ENCODE assay signal across 24 cellular contexts in the genomic region with DNA sequence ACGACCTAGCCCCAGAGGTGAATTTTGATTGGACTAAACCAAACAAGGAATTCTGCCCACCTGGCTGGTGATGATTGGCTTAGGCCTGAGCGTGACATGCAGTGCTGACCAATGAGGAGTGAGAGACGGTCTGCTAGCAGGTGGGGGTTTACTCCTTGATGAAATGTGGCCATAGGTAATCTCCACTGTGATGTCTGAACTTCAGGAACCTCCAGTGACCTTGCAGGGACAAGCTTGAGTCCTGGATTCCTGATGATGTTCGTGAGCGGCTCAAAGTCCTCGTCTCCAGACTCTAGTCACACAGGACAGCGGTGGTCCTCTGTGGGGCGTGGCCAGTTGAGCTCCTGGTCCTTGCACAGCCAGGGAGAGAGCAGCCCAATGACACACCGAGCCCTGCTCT. TPM values are rescaled to one million over a fixed set of nuclear protein-coding genes. Genes with fewer than 3 reads are reported as not detected.
"Had no signal": no experiment of that assay in that cellular context is flagged by ENCODE, and none has a peak within 500 bp of the region (broad histone marks: within the 10 kb centered on the region; RNA-seq: fewer than 3 reads in every experiment).

No MANE protein-coding gene starts in this region.

- ATAC-seq: activated CD4-positive, alpha-beta T cell treated with anti-CD3 and anti-CD28 coated beads for 36 hours; left cardiac atrium had no signal

- DNase-seq: activated CD4-positive, alpha-beta T cell treated with anti-CD3 and anti-CD28 coated beads for 36 hours; activated CD4-positive, alpha-beta T cell treated with anti-CD3 and anti-CD28 coated beads, Interleukin-2, amount 50 U/mL, for 4 hours; activated gamma-delta T cell; aorta; caudate nucleus; hypothalamus; left cardiac atrium; nephron progenitor cell; stimulated activated CD4-positive, alpha-beta T cell treated with anti-CD3 and anti-CD28 coated beads, Interleukin-4, amount 100 ng/mL, for 1 hour; stimulated activated naive CD4-positive, alpha-beta T cell; T-helper 1 cell; T-helper 9 cell; upper lobe of left lung had no signal

- H3K27ac Mint-ChIP-seq: activated CD4-positive, alpha-beta T cell treated with anti-CD3 and anti-CD28 coated beads for 36 hours; activated naive CD4-positive, alpha-beta T cell treated with anti-CD3 and anti-CD28 coated beads, Interleukin-2, amount 50 U/mL, for 24 hours; brain; nephron progenitor cell had no signal

- H3K9me3 Mint-ChIP-seq: activated naive CD4-positive, alpha-beta T cell treated with anti-CD3 and anti-CD28 coated beads, Interleukin-2, amount 50 U/mL, for 24 hours; memory B cell; nephron progenitor cell had no signal

- H3K36me3 ChIP-seq: esophagus muscularis mucosa, thoracic aorta, upper lobe of left lung had no signal

- H3K4me3 Mint-ChIP-seq: activated CD4-positive, alpha-beta T cell treated with anti-CD3 and anti-CD28 coated beads for 36 hours; activated naive CD4-positive, alpha-beta T cell treated with anti-CD3 and anti-CD28 coated beads, Interleukin-2, amount 50 U/mL, for 24 hours; brain; memory B cell; nephron progenitor cell had no signal

- H3K4me3 ChIP-seq: dorsolateral prefrontal cortex, esophagus muscularis mucosa, thoracic aorta, upper lobe of left lung had no signal

- H3K36me3 Mint-ChIP-seq: activated naive CD4-positive, alpha-beta T cell treated with anti-CD3 and anti-CD28 coated beads, Interleukin-2, amount 50 U/mL, for 24 hours; brain; memory B cell had no signal

- H3K4me1 Mint-ChIP-seq: activated naive CD4-positive, alpha-beta T cell treated with anti-CD3 and anti-CD28 coated beads, Interleukin-2, amount 50 U/mL, for 24 hours; brain; memory B cell; nephron progenitor cell had no signal

- H3K27ac ChIP-seq: dorsolateral prefrontal cortex, esophagus muscularis mucosa, thoracic aorta, upper lobe of left lung had no signal

RNA-seq across cellular contexts. Expression of a gene that starts 8.4 kb away (rescaled TPM):
- total RNA-seq: activated CD4-positive, alpha-beta T cell treated with anti-CD3 and anti-CD28 coated beads for 36 hours; activated CD8-positive, alpha-beta memory T cell treated with anti-CD3 and anti-CD28 coated beads for 36 hours; aorta; frontal cortex; lower leg skin; mononuclear cell; myocyte; thoracic aorta; upper lobe of left lung had no signal
- polyA plus RNA-seq: aorta had no signal
